ENCODE assay signal across 11 cellular contexts in genomic region chr10:72879245-72879644, GRCh38. TPM values are rescaled to one million over a fixed set of nuclear protein-coding genes. Genes with fewer than 3 reads are reported as not detected.
"Had no signal": no experiment of that assay in that cellular context is flagged by ENCODE, and none has a peak within 500 bp of the region (broad histone marks: within the 10 kb centered on the region; RNA-seq: fewer than 3 reads in every experiment).

No MANE protein-coding gene starts in this region.

- H3K9me3 ChIP-seq: HAP-1 had no signal

- H3K4me3 ChIP-seq: GM23248, HAP-1 had no signal

- H2AFZ ChIP-seq: GM23248 had no signal

- ATAC-seq: HCT116 had no signal

- H3K4me1 ChIP-seq: HAP-1 had no signal

- H3K27ac ChIP-seq: GM23248, HL-60 had no signal

- DNase-seq: GM23248, GOT3, H7, HFFc6, IMR-90, KBM-7 had no signal

- H3K9ac ChIP-seq: GM23248 had no signal

RNA-seq across cellular contexts. Expression of gene OIT3, which starts 14.3 kb away (rescaled TPM):
- total RNA-seq: GM23248, H4, HFFc6, HT1080, IMR-90 had no signal
- polyA plus RNA-seq: GM23248, IMR-90 had no signal
